Comparison of ENCODE assay signal across 27 cellular contexts in the genomic region with DNA sequence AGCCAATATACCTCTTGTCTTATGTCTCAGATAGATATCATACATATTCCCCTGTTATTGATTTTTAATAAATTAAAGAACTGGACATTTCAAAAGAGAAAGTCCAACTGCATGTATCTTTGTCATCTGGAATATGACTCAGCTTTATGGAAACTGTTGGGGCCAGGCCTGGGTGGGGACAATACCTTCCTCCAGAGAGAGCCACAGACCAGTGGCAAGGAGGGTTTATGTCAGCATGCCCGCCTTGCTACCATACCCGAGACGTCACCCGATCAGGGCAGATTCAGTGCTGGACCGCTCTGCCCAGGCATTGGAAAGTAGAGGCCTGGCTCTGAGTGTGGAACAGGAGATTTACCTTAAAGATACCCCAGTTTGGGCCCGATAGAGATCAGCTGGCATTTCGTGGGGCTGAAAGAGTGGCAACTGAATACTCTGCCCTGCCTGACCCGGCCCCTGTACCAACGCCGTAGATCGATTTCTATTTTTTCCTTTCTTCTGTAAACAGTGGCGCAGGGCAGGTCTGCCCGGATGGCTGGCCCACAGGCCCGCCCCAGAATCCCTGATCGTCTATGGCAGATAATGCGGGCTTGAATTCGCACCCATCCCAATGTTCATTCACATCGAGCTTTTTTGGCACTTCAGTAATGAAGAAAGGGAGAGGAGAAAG.
"Had no signal": no experiment of that assay in that cellular context is flagged by ENCODE, and none has a peak within 500 bp of the region (broad histone marks: within the 10 kb centered on the region; RNA-seq: fewer than 3 reads in every experiment).

No MANE protein-coding gene starts in this region.

- H3K36me3 Mint-ChIP-seq: naive thymus-derived CD8-positive, alpha-beta T cell; stimulated activated memory B cell treated with anti-CD40 and anti-IgM and Interleukin-4, amounts not matched to agents 10 μg/mL and 1 μg/mL and 100 μg/mL, for 72 hours had no signal

- H3K27ac Mint-ChIP-seq: naive thymus-derived CD8-positive, alpha-beta T cell; nephron progenitor cell; stimulated activated memory B cell treated with anti-CD40 and anti-IgM and Interleukin-4, amounts not matched to agents 10 μg/mL and 1 μg/mL and 100 μg/mL, for 72 hours had no signal

- H3K9me3 Mint-ChIP-seq: nephron progenitor cell had no signal

- DNase-seq: dorsolateral prefrontal cortex; effector CD4-positive, alpha-beta T cell; foreskin keratinocyte; heart left ventricle; kidney; left lung; mesendoderm; midbrain; naive thymus-derived CD8-positive, alpha-beta T cell; nephron progenitor cell; nucleus accumbens; posterior cingulate gyrus; psoas muscle; right cardiac atrium; spleen; stimulated activated CD4-positive, alpha-beta T cell treated with anti-CD3 and anti-CD28 coated beads, Interleukin-4, amount 100 ng/mL, for 4 hours; stimulated activated naive CD8-positive, alpha-beta T cell treated with anti-CD3 and anti-CD28 coated beads, Interleukin-15, Interleukin-2, amounts not matched to agents 100 U/mL and 50 U/mL, for 24 hours; substantia nigra; transverse colon; upper lobe of right lung; uterus had no signal

- H3K36me3 ChIP-seq: gastroesophageal sphincter, heart left ventricle, left lung, spleen, thoracic aorta, transverse colon, upper lobe of right lung, uterus had no signal

- H3K79me2 ChIP-seq: hepatocyte had no signal

- H3K27ac ChIP-seq: dorsolateral prefrontal cortex, foreskin keratinocyte, gastroesophageal sphincter, heart left ventricle, hepatocyte, left lung, psoas muscle, skin epidermis, spleen, thoracic aorta, transverse colon, upper lobe of right lung, uterus had no signal

- H3K9me3 ChIP-seq: gastroesophageal sphincter, heart left ventricle, left lung, psoas muscle, spleen, thoracic aorta, transverse colon, upper lobe of right lung, uterus had no signal

- FAIRE-seq: colon, kidney had no signal

- H3K4me3 Mint-ChIP-seq: naive thymus-derived CD8-positive, alpha-beta T cell; nephron progenitor cell; stimulated activated memory B cell treated with anti-CD40 and anti-IgM and Interleukin-4, amounts not matched to agents 10 μg/mL and 1 μg/mL and 100 μg/mL, for 72 hours had no signal

- H2AFZ ChIP-seq: hepatocyte had no signal

- H3K4me1 Mint-ChIP-seq: naive thymus-derived CD8-positive, alpha-beta T cell; stimulated activated memory B cell treated with anti-CD40 and anti-IgM and Interleukin-4, amounts not matched to agents 10 μg/mL and 1 μg/mL and 100 μg/mL, for 72 hours had no signal

- ATAC-seq: foreskin keratinocyte; gastroesophageal sphincter; heart left ventricle; left lung; naive thymus-derived CD8-positive, alpha-beta T cell; psoas muscle; right cardiac atrium; stimulated activated memory B cell treated with anti-CD40 and anti-IgM and Interleukin-4, amounts not matched to agents 10 μg/mL and 1 μg/mL and 100 μg/mL, for 72 hours; stimulated activated naive CD8-positive, alpha-beta T cell treated with anti-CD3 and anti-CD28 coated beads, Interleukin-15, Interleukin-2, amounts not matched to agents 100 U/mL and 50 U/mL, for 24 hours; upper lobe of right lung had no signal

- H3K4me3 ChIP-seq: dorsolateral prefrontal cortex, gastroesophageal sphincter, heart left ventricle, hepatocyte, left lung, psoas muscle, skin epidermis, spleen, thoracic aorta, transverse colon, upper lobe of right lung, uterus had no signal

- H3K4me1 ChIP-seq: foreskin keratinocyte, gastroesophageal sphincter, heart left ventricle, left lung, psoas muscle, spleen, transverse colon, upper lobe of right lung, uterus had no signal

- H3K27me3 Mint-ChIP-seq: stimulated activated memory B cell treated with anti-CD40 and anti-IgM and Interleukin-4, amounts not matched to agents 10 μg/mL and 1 μg/mL and 100 μg/mL, for 72 hours had no signal

- H3K27me3 ChIP-seq: dorsolateral prefrontal cortex, foreskin keratinocyte, gastroesophageal sphincter, heart left ventricle, hepatocyte, left lung, spleen, transverse colon, upper lobe of right lung, uterus had no signal

- H3K4me2 ChIP-seq: hepatocyte had no signal
